Comparison of ENCODE assay signal across 1 cellular context in the genomic region with DNA sequence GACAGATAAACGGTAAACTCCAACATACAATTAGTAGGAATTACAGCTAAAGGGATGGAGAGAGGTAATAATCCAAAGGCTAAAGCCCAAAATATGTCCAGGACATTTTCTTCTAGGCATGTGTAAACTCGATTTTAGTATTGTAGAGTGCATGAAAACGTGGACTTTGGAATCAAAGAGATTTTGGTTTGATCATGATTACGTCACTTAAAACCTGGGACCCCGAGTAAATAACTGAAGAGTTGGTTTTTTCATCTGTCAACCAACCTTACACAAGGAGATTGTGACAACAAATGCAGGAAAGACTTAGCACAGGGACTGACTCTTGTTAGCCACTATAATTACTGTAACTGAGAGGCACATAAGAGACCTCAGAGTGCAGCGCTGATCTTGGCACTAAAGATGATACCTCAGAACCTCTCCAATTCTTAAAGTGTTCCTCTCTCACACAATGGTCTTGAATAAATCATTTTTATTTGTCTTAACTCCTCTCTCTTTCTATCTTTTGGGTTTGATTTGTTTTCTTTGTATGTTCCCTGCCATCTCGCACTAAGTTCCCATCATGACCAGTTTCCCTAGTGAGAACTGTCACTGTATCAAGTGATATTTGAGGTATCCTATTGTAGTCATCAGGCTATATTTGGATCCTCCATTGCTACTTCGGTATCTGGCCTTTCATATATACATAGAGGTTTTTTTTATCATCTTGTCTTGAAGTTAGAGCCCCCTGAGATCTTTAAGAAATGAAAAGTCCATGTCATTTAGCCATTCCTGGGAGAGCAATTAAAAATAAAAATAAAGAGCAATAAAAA.
TF ChIP-seq lines count a peak whose summit lies in the region.

No MANE protein-coding gene starts in this region.

TF ChIP-seq in HepG2, 621 proteins besides CTCF, POLR2A, EP300 and RAD21:
- TF ChIP-seq RXRA (CRISPR knock-in tag; IDR thresholded peaks at IDR 0.05) (no peak), MAFK (conservative IDR thresholded peaks at IDR 0.05 in 1 of 2, IDR thresholded peaks at IDR 0.05 in 1 of 2; ENCODE audit: low read length in 2 of 2) (no peak), ZNF337 (CRISPR knock-in tag; IDR thresholded peaks at IDR 0.05; ENCODE audit: borderline replicate concordance, low read depth) (no peak), ZNF331 (CRISPR knock-in tag; IDR thresholded peaks at IDR 0.05) (no peak), CREB1 (IDR thresholded peaks at IDR 0.05) (peak; percentile 62), CREB1 (CRISPR knock-in tag; IDR thresholded peaks at IDR 0.05) (no peak), HDAC6 (IDR thresholded peaks at IDR 0.05; ENCODE audit: low read depth, low read length) (no peak), KLF12 (CRISPR knock-in tag; IDR thresholded peaks at IDR 0.05; ENCODE audit: borderline replicate concordance) (no peak), ATF7 (IDR thresholded peaks at IDR 0.05) (peak; percentile 74), ATF7 (CRISPR knock-in tag; IDR thresholded peaks at IDR 0.05) (no peak)
- TF ChIP-seq, protein P1, sequence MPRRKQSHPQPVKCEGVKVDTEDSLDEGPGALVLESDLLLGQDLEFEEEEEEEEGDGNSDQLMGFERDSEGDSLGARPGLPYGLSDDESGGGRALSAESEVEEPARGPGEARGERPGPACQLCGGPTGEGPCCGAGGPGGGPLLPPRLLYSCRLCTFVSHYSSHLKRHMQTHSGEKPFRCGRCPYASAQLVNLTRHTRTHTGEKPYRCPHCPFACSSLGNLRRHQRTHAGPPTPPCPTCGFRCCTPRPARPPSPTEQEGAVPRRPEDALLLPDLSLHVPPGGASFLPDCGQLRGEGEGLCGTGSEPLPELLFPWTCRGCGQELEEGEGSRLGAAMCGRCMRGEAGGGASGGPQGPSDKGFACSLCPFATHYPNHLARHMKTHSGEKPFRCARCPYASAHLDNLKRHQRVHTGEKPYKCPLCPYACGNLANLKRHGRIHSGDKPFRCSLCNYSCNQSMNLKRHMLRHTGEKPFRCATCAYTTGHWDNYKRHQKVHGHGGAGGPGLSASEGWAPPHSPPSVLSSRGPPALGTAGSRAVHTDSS (CRISPR knock-in tag; conservative IDR thresholded peaks at IDR 0.05), result no peak
- TF ChIP-seq, protein P2, sequence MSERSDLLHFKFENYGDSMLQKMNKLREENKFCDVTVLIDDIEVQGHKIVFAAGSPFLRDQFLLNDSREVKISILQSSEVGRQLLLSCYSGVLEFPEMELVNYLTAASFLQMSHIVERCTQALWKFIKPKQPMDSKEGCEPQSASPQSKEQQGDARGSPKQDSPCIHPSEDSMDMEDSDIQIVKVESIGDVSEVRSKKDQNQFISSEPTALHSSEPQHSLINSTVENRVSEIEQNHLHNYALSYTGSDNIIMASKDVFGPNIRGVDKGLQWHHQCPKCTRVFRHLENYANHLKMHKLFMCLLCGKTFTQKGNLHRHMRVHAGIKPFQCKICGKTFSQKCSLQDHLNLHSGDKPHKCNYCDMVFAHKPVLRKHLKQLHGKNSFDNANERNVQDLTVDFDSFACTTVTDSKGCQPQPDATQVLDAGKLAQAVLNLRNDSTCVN (CRISPR knock-in tag; IDR thresholded peaks at IDR 0.05; ENCODE audit: borderline replicate concordance), result no peak
